ENCODE assay signal across 1 cellular context in the genomic region with DNA sequence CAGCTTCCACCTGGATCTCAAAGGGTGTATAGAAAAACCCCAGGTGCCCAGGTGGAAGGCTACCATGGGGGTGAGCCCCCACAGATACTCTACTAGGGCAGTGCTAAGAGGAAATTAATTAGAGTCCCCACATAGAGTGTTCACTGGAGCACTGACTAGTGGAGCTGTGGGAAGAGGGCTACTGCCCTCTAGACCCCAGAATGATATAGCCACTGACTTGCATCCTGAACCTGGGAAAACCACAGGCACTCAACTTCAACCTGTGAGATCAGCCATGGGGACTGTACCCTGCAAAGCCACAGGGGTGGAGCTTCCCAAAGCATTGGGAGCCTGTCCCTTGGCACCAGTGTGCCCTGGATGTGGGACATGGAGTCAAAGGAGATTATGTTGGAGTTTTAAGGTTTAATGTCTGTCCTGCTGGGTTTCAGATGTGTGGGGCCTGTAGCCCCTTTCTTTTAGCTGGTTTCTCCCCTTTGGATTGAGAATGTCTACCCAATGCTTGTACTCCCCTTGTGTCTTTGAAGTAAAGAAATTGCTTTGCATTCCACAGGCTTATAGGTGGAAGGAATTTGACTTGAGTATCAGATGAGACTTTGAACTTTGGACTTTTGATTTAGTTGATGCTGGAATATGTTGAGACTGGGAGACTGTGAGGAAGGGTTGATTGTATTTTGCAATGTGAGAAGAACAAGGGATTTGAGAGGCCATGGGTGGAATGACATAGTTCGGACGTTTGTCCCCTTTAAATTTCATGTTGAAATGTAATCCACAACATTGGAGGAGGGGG.
TF ChIP-seq lines count a peak whose summit lies in the region.

No MANE protein-coding gene starts in this region.

TF ChIP-seq in HepG2, 621 proteins besides CTCF, POLR2A, EP300 and RAD21:
- TF ChIP-seq, protein P1, sequence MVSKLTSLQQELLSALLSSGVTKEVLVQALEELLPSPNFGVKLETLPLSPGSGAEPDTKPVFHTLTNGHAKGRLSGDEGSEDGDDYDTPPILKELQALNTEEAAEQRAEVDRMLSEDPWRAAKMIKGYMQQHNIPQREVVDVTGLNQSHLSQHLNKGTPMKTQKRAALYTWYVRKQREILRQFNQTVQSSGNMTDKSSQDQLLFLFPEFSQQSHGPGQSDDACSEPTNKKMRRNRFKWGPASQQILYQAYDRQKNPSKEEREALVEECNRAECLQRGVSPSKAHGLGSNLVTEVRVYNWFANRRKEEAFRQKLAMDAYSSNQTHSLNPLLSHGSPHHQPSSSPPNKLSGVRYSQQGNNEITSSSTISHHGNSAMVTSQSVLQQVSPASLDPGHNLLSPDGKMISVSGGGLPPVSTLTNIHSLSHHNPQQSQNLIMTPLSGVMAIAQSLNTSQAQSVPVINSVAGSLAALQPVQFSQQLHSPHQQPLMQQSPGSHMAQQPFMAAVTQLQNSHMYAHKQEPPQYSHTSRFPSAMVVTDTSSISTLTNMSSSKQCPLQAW (CRISPR knock-in tag; IDR thresholded peaks at IDR 0.05): no peak
- TF ChIP-seq ZBTB1 (CRISPR knock-in tag; IDR thresholded peaks at IDR 0.05; ENCODE audit: borderline replicate concordance) (no peak), HNF4A (CRISPR knock-in tag; IDR thresholded peaks at IDR 0.05) (peak; percentile 51; the same call in 1 of the 2 replicates), ZNF263 (CRISPR knock-in tag; IDR thresholded peaks at IDR 0.05) (0 out of 2 replicates have a peak, but pooled peaks have one; percentile 26), NR2F2 (IDR thresholded peaks at IDR 0.05; ENCODE audit: borderline replicate concordance, low read depth) (no peak), ZNF282 (IDR thresholded peaks at IDR 0.05; ENCODE audit: partially characterized antibody) (no peak), NFKB2 (CRISPR knock-in tag; IDR thresholded peaks at IDR 0.05; ENCODE audit: borderline replicate concordance) (no peak), MEIS2 (CRISPR knock-in tag; IDR thresholded peaks at IDR 0.05) (no peak), JUN (CRISPR knock-in tag; IDR thresholded peaks at IDR 0.05) (no peak), ZNF614 (CRISPR knock-in tag; IDR thresholded peaks at IDR 0.05; ENCODE audit: borderline replicate concordance) (no peak), GABPA (IDR thresholded peaks at IDR 0.05; ENCODE audit: low read depth, low read length) (no peak), GABPA (CRISPR knock-in tag; IDR thresholded peaks at IDR 0.05; ENCODE audit: low read depth) (no peak), ZNF143 (CRISPR knock-in tag; IDR thresholded peaks at IDR 0.05) (no peak), ATRX (CRISPR knock-in tag; IDR thresholded peaks at IDR 0.05; ENCODE audit: borderline replicate concordance) (no peak), HOXA5 (CRISPR knock-in tag; IDR thresholded peaks at IDR 0.05) (no peak), KLF11 (CRISPR knock-in tag; IDR thresholded peaks at IDR 0.05) (no peak), ZMAT3 (CRISPR knock-in tag; conservative IDR thresholded peaks at IDR 0.05) (no peak), ZBTB7B (CRISPR knock-in tag; IDR thresholded peaks at IDR 0.05) (no peak), ATF7 (IDR thresholded peaks at IDR 0.05) (no peak), ATF7 (CRISPR knock-in tag; IDR thresholded peaks at IDR 0.05) (no peak), ZNF496 (CRISPR knock-in tag; IDR thresholded peaks at IDR 0.05; ENCODE audit: insufficient replicate concordance) (no peak), NCOR1 (IDR thresholded peaks at IDR 0.05; ENCODE audit: borderline replicate concordance, low read length) (peak; percentile 43; the same call in 1 of the 2 replicates), CREB1 (IDR thresholded peaks at IDR 0.05) (no peak), CREB1 (CRISPR knock-in tag; IDR thresholded peaks at IDR 0.05) (no peak), MATR3 (CRISPR knock-in tag; IDR thresholded peaks at IDR 0.05) (no peak)
- TF ChIP-seq, protein P2, sequence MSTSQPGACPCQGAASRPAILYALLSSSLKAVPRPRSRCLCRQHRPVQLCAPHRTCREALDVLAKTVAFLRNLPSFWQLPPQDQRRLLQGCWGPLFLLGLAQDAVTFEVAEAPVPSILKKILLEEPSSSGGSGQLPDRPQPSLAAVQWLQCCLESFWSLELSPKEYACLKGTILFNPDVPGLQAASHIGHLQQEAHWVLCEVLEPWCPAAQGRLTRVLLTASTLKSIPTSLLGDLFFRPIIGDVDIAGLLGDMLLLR (CRISPR knock-in tag; IDR thresholded peaks at IDR 0.05): no peak
TF ChIP-seq in HepG2: peak in this region for 3.
